ENCODE assay signal across 8 cellular contexts in genomic region chr11:44726278-44727113, GRCh38. TPM values are rescaled to one million over a fixed set of nuclear protein-coding genes. Genes with fewer than 3 reads are reported as not detected.
DNase-seq lines count a peak whose midpoint lies in the region; ATAC-seq and TF ChIP-seq lines count a peak whose summit lies in the region.

TSPAN18 (plus strand) TSS chr11:44726962; CDS start chr11:44906417, 179,455 bp downstream.

- peak within 1 kb of the TSS; percentile 94 for H3K4me2 ChIP-seq in mesenchymal stem cell (ENCODE audit: low read length, poor library complexity, severe bottlenecking)

- peak within 1 kb of the TSS; percentile 55 for H2BK120ac ChIP-seq in mesenchymal stem cell (ENCODE audit: low read depth, low read length)

- H3K4me3 ChIP-seq in WERI-Rb-1 (ENCODE audit: low read depth, low read length): peak within 1 kb of the TSS; percentile 90
- H3K4me3 ChIP-seq in mesenchymal stem cell (ENCODE audit: insufficient read depth in 1 of 2, low read depth in 1 of 2, low read length in 2 of 2): peak within 1 kb of the TSS; percentile 51 to 63
- H3K4me3 ChIP-seq in subcutaneous abdominal adipose tissue (ENCODE audit: low read depth in 1 of 5, low read length in 5 of 5): peak within 1 kb of the TSS in 4 of 5 donors; percentile 59 to 70 (median 66)

- H2BK5ac ChIP-seq in mesenchymal stem cell (ENCODE audit: low read depth, low read length, poor library complexity, severe bottlenecking): no peak within 1 kb of the TSS

- peak within 1 kb of the TSS; percentile 80 for H2AFZ ChIP-seq in mesenchymal stem cell (ENCODE audit: low read depth, low read length)

- H2BK12ac ChIP-seq in mesenchymal stem cell (ENCODE audit: low read length in 2 of 2): peak within 1 kb of the TSS in 1 of 2 experiments; percentile 75

- DNase-seq in 8988T (peak; percentile 76), WERI-Rb-1 (peak; percentile 60), dermis microvascular lymphatic vessel endothelial cell (ENCODE audit: low read depth in 2 of 2) (peak in 1 of 2 donors; percentile 41), mesenchymal stem cell (no peak), NCI-H128 (lab: John Stamatoyannopoulos, UW; ENCODE audit: unreplicated experiment) (no peak)

- H3K27ac ChIP-seq in WERI-Rb-1 (peak within 1 kb of the TSS; percentile 75), mesenchymal stem cell (ENCODE audit: low read length, poor library complexity, severe bottlenecking) (no peak within 1 kb of the TSS), subcutaneous abdominal adipose tissue (ENCODE audit: low read depth, low read length) (peak within 1 kb of the TSS; percentile 51)

- peak within 1 kb of the TSS in 1 of 2 experiments; percentile 42 for H3K18ac ChIP-seq in mesenchymal stem cell (ENCODE audit: low read depth in 1 of 2, low read length in 2 of 2)

- H3K9me3 ChIP-seq in WERI-Rb-1 (ENCODE audit: severe bottlenecking): no peaks in the 10 kb centered on the region
- H3K9me3 ChIP-seq in mesenchymal stem cell (ENCODE audit: control insufficient read depth, low read length): no peaks in the 10 kb centered on the region
- H3K9me3 ChIP-seq in subcutaneous abdominal adipose tissue (ENCODE audit: control insufficient read depth in 5 of 5, low read length in 5 of 5): no peaks in the 10 kb centered on the region

- peak within 1 kb of the TSS; percentile 61 for H4K8ac ChIP-seq in mesenchymal stem cell (ENCODE audit: low read length)

- ATAC-seq in GM18870 (IDR thresholded peaks at IDR 0.05; ENCODE audit: unreplicated experiment): peak; percentile 80
- peak; percentile 78 for ATAC-seq in HG03135 (IDR thresholded peaks at IDR 0.05; ENCODE audit: unreplicated experiment)

- H3K9ac ChIP-seq in mesenchymal stem cell (ENCODE audit: low read length) (no peak within 1 kb of the TSS), subcutaneous abdominal adipose tissue (ENCODE audit: low read length in 5 of 5) (peak within 1 kb of the TSS in 3 of 5 donors; percentile 39 to 66 (median 61))

- H3K27me3 ChIP-seq in WERI-Rb-1 (ENCODE audit: insufficient read depth, low read depth, severe bottlenecking) (no peaks in the 10 kb centered on the region), mesenchymal stem cell (ENCODE audit: control insufficient read depth in 1 of 2, insufficient read depth in 1 of 2, low read length in 2 of 2) (peaks cover 70 to 80% of the 10 kb centered on the region in 2 experiments), subcutaneous abdominal adipose tissue (ENCODE audit: control insufficient read depth in 5 of 5, insufficient read depth in 4 of 5, low read length in 5 of 5) (peaks cover 0 to 19% (median 9%) of the 10 kb centered on the region in 5 donors)

- H3K4me1 ChIP-seq in mesenchymal stem cell (ENCODE audit: control insufficient read depth, insufficient read depth, low read depth, low read length) (peaks cover 14% of the 10 kb centered on the region), subcutaneous abdominal adipose tissue (ENCODE audit: control insufficient read depth in 5 of 5, insufficient read depth in 5 of 5, low read length in 5 of 5) (peaks cover 0 to 58% (median 18%) of the 10 kb centered on the region in 5 donors)

- H3K36me3 ChIP-seq in WERI-Rb-1 (no peaks in the 10 kb centered on the region), mesenchymal stem cell (ENCODE audit: control insufficient read depth in 1 of 2, insufficient read depth in 2 of 2, low read depth in 1 of 2, low read length in 2 of 2) (no peaks in the 10 kb centered on the region), subcutaneous abdominal adipose tissue (ENCODE audit: control insufficient read depth in 5 of 5, insufficient read depth in 5 of 5, low read length in 5 of 5) (no peaks in the 10 kb centered on the region)

- no peak within 1 kb of the TSS for H3K14ac ChIP-seq in mesenchymal stem cell (ENCODE audit: low read length in 2 of 2)

- peak within 1 kb of the TSS; percentile 25 for H4K91ac ChIP-seq in mesenchymal stem cell (ENCODE audit: low read length)

- H3K79me1 ChIP-seq in mesenchymal stem cell (replicated peaks; ENCODE audit: low read length, poor library complexity, severe bottlenecking): no peaks in the 10 kb centered on the region

- TF ChIP-seq CTCF in WERI-Rb-1 (IDR thresholded peaks at IDR 0.05; ENCODE audit: low read depth, low read length): no peak

- peak within 1 kb of the TSS; percentile 92 for H2BK15ac ChIP-seq in mesenchymal stem cell (ENCODE audit: low read depth, poor library complexity, severe bottlenecking)

- H3K23ac ChIP-seq in mesenchymal stem cell (ENCODE audit: low read length in 2 of 2): peak within 1 kb of the TSS in 1 of 2 experiments; percentile 32

- peak within 1 kb of the TSS; percentile 5 to 68 for H3K4ac ChIP-seq in mesenchymal stem cell (ENCODE audit: low read depth in 1 of 2, low read length in 2 of 2)

- H2AK5ac ChIP-seq in mesenchymal stem cell (ENCODE audit: low read length, severe bottlenecking): no peak within 1 kb of the TSS

- WGBS in mesenchymal stem cell: 2% methylated on average over 10 of the region's 67 CpGs

RNA-seq across cellular contexts. Expression of gene TSPAN18, which starts in this region (rescaled TPM):
- total RNA-seq in dermis microvascular lymphatic vessel endothelial cell: 26.3 and 47.2 TPM in 2 replicates
- polyA plus RNA-seq in mesenchymal stem cell (2013, experiment 1 of 2): 7.4 TPM
- polyA plus RNA-seq in mesenchymal stem cell (2013, experiment 2 of 2): 7.2 TPM

Comparison
In these comparisons a context has a peak if more than half of its experiments do, and no peak if none do; other contexts are left out.
1. DNase-seq: peak in 8988T (single experiment) and WERI-Rb-1 (single experiment); none in mesenchymal stem cell (single experiment) and NCI-H128 (single experiment).
2. Peak in every context shown above with its lines, with median percentiles within 50 percentile points of each other: H3K4me3 ChIP-seq.